In the genomic region with DNA sequence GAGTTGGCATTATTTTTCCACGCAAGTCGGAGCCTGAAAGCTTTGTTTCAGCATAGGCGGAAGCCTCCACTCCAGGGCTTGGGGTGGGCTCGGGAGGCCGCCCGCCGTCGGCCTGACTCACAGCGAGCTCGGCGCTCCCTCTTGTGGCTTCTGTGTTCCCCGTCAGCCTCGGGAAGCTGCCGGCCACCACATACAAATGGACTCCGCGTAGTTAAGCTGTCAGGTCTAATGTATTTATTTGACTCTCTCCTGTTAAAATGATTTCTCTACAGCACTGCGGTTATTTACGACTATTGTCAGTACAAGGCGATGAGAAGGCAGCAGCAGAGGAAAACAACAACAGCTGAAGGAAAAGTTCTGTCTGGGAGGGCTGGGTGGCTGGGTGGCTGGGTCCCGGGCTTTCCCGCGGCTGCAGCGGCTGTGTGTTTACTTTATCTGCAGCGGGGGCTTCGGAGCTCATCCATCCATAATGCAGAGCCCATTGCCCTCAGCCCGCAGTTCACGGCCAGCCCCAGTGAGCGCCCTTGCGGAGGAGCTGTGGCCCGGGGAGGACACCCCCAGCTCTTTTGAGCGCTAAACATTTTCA, we compare ENCODE assay signal across 8 cellular contexts.
DNase-seq lines count a peak whose midpoint lies in the region; ATAC-seq and TF ChIP-seq lines count a peak whose summit lies in the region.

No MANE protein-coding gene starts in this region.

- H2AK5ac ChIP-seq in mesenchymal stem cell (ENCODE audit: low read length, severe bottlenecking), result no peak overlapping the region

- POLR2A ChIA-PET in Panc1 (lab: Charles Lee), result no interaction called here

- H3K9ac ChIP-seq in endocrine pancreas (ENCODE audit: control insufficient read depth, insufficient read depth, low read length) (peak overlapping the region; percentile 67), mesenchymal stem cell (ENCODE audit: low read length) (peak overlapping the region; percentile 79)

- H2BK15ac ChIP-seq in mesenchymal stem cell (ENCODE audit: low read depth, poor library complexity, severe bottlenecking), result no peak overlapping the region

- no peak overlapping the region for H2BK12ac ChIP-seq in mesenchymal stem cell (ENCODE audit: low read length in 2 of 2)

- WGBS in mesenchymal stem cell, result 6% methylated on average over 26 of the region's 31 CpGs

- H3K4me3 ChIP-seq in Panc1 (ENCODE audit: low read depth in 2 of 2, low read length in 2 of 2) (peak overlapping the region in 1 of 2 experiments; percentile 11; a peak in 1 of 4 replicates), endocrine pancreas (ENCODE audit: control insufficient read depth, insufficient read depth, low read length) (peak overlapping the region; percentile 37), mesenchymal stem cell (ENCODE audit: insufficient read depth in 1 of 2, low read depth in 1 of 2, low read length in 2 of 2) (peak overlapping the region in 1 of 2 experiments; percentile 72)

- H2AFZ ChIP-seq in mesenchymal stem cell (ENCODE audit: low read depth, low read length), result peak overlapping the region; percentile 64

- no peak overlapping the region for H3K23ac ChIP-seq in mesenchymal stem cell (ENCODE audit: low read length in 2 of 2)

- CTCF ChIA-PET in Panc1 (lab: Charles Lee), result interaction anchor here (0.7 to 1.3 kb wide), 5 partner anchors 41 to 966 kb away, joined by 3 to 6 read pairs (median 3); no protein-coding TSS in a partner anchor

- H3K27ac ChIP-seq in Panc1 (ENCODE audit: low read length) (no peak overlapping the region), mesenchymal stem cell (ENCODE audit: low read length, poor library complexity, severe bottlenecking) (no peak overlapping the region)

- TF ChIP-seq CTCF in Panc1 (IDR thresholded peaks at IDR 0.05), result peak; percentile 90

- no peak overlapping the region for H2BK120ac ChIP-seq in mesenchymal stem cell (ENCODE audit: low read depth, low read length)

- in situ Hi-C loops in KBM-7 (cut with MboI; ENCODE audit: low pct_unique_long_range_greater_than_20kb, low sequenced_read_pairs), result no loop called here
- in situ Hi-C loops in Panc1 (cut with HindIII; ENCODE audit: low pct_unique_long_range_greater_than_20kb, low sequenced_read_pairs), result no loop called here

- ATAC-seq in GM21447 (IDR thresholded peaks at IDR 0.05; ENCODE audit: unreplicated experiment) (peak; percentile 69), Panc1 (peak; percentile 92)

- intact Hi-C loops in Panc1 (cut with micrococcal nuclease; ENCODE audit: unreplicated experiment), result loop anchor here (5.0 to 10.0 kb wide), 2 partner anchors 357 to 555 kb away; no protein-coding TSS in a partner anchor

- no TSS peak for BruUV-seq in Panc1 (replicated peaks; lab: Mats Ljungman, UMichigan)

- no peak overlapping the region for H4K8ac ChIP-seq in mesenchymal stem cell (ENCODE audit: low read length)

- H4K91ac ChIP-seq in mesenchymal stem cell (ENCODE audit: low read length), result no peak overlapping the region

- no peak overlapping the region for H2BK5ac ChIP-seq in mesenchymal stem cell (ENCODE audit: low read depth, low read length, poor library complexity, severe bottlenecking)

- no peak overlapping the region for H3K18ac ChIP-seq in mesenchymal stem cell (ENCODE audit: low read depth in 1 of 2, low read length in 2 of 2)

- H3K4me1 ChIP-seq in Panc1 (ENCODE audit: control insufficient read depth, insufficient read depth, low read length), result no peaks in the 10 kb centered on the region
- no peaks in the 10 kb centered on the region for H3K4me1 ChIP-seq in endocrine pancreas (ENCODE audit: control insufficient read depth, insufficient read depth, low read length)
- peaks cover 10% of the 10 kb centered on the region for H3K4me1 ChIP-seq in mesenchymal stem cell (ENCODE audit: control insufficient read depth, insufficient read depth, low read depth, low read length)

- H3K9me3 ChIP-seq in Panc1 (ENCODE audit: control insufficient read depth, insufficient read depth, low read depth, low read length) (no peaks in the 10 kb centered on the region), endocrine pancreas (ENCODE audit: control insufficient read depth, low read length) (no peaks in the 10 kb centered on the region), mesenchymal stem cell (ENCODE audit: control insufficient read depth, low read length) (no peaks in the 10 kb centered on the region)

- H3K4me2 ChIP-seq in mesenchymal stem cell (ENCODE audit: low read length, poor library complexity, severe bottlenecking), result peak overlapping the region; percentile 84

- H3K27me3 ChIP-seq in Panc1 (ENCODE audit: control insufficient read depth, insufficient read depth, low read length), result peaks cover 14% of the 10 kb centered on the region; the same call in 1 of the 2 replicates
- no peaks in the 10 kb centered on the region for H3K27me3 ChIP-seq in endocrine pancreas (ENCODE audit: control insufficient read depth, insufficient read depth, low read length)
- peaks cover 36 to 40% of the 10 kb centered on the region in 2 experiments for H3K27me3 ChIP-seq in mesenchymal stem cell (ENCODE audit: control insufficient read depth in 1 of 2, insufficient read depth in 1 of 2, low read length in 2 of 2)

- H3K36me3 ChIP-seq in Panc1 (ENCODE audit: control insufficient read depth, insufficient read depth, low read length) (no peaks in the 10 kb centered on the region), endocrine pancreas (ENCODE audit: control insufficient read depth, insufficient read depth, low read length) (no peaks in the 10 kb centered on the region), mesenchymal stem cell (ENCODE audit: control insufficient read depth in 1 of 2, insufficient read depth in 2 of 2, low read depth in 1 of 2, low read length in 2 of 2) (no peaks in the 10 kb centered on the region)

- no peak overlapping the region for H3K4ac ChIP-seq in mesenchymal stem cell (ENCODE audit: low read depth in 1 of 2, low read length in 2 of 2)

- H3K14ac ChIP-seq in mesenchymal stem cell (ENCODE audit: low read length in 2 of 2), result no peak overlapping the region

- no peaks in the 10 kb centered on the region for H3K79me1 ChIP-seq in mesenchymal stem cell (replicated peaks; ENCODE audit: low read length, poor library complexity, severe bottlenecking)

- DNase-seq in EH (ENCODE audit: low read depth) (peak; percentile 74), KBM-7 (peak; percentile 63), Panc1 (ENCODE audit: low read depth, low spot score) (no peak), mesenchymal stem cell (peak; percentile 70), stromal cell of bone marrow (ENCODE audit: low read depth) (peak; percentile 48), NAMALWA (ENCODE audit: low spot score) (no peak)

Comparison
In these comparisons a context has a peak if more than half of its experiments do, and no peak if none do; other contexts are left out.
1. DNase-seq: peak in EH (single experiment), KBM-7 (single experiment), mesenchymal stem cell (single experiment) and stromal cell of bone marrow (single experiment); none in Panc1 (single experiment) and NAMALWA (single experiment).